In genomic region chr3:138875754-138876664, GRCh38 we compare ENCODE assay signal across 1 cellular context.
TF ChIP-seq lines count a peak whose summit lies in the region.

No MANE protein-coding gene starts in this region.

TF ChIP-seq in K562, 482 proteins besides CTCF, POLR2A, EP300 and RAD21 (continued from another document and continues in another):
- TF ChIP-seq TAF9B (IDR thresholded peaks at IDR 0.05; ENCODE audit: partially characterized antibody) (peak; percentile 92), RBBP5 (IDR thresholded peaks at IDR 0.05; ENCODE audit: borderline replicate concordance, insufficient read depth, low read length, poor library complexity, severe bottlenecking) (peak; percentile 8), ZNF780A (CRISPR knock-in tag; IDR thresholded peaks at IDR 0.05) (no peak), ZNF766 (CRISPR knock-in tag; conservative IDR thresholded peaks at IDR 0.05) (peak; percentile 85; the same call in 1 of the 2 replicates), NR2F6 (CRISPR knock-in tag; IDR thresholded peaks at IDR 0.05) (no peak), ZBED1 (IDR thresholded peaks at IDR 0.05) (peak; percentile 88; the same call in 1 of the 2 replicates), FOXM1 (IDR thresholded peaks at IDR 0.05; ENCODE audit: low read depth) (peak; percentile 98), FOXM1 (CRISPR knock-in tag; IDR thresholded peaks at IDR 0.05; ENCODE audit: low read depth) (no peak), NR2C2 (CRISPR knock-in tag; IDR thresholded peaks at IDR 0.05) (no peak), NR2C2 (tag; IDR thresholded peaks at IDR 0.05) (peak; percentile 41), ZNF146 (CRISPR knock-in tag; IDR thresholded peaks at IDR 0.05; ENCODE audit: unreplicated experiment) (no peak), RBM14 (IDR thresholded peaks at IDR 0.05; ENCODE audit: borderline replicate concordance, insufficient read depth, low read depth, low read length) (no peak), ZNF165 (CRISPR knock-in tag; IDR thresholded peaks at IDR 0.05; ENCODE audit: borderline replicate concordance) (no peak), FOXA3 (CRISPR knock-in tag; conservative IDR thresholded peaks at IDR 0.05 in 1 of 2, IDR thresholded peaks at IDR 0.05 in 1 of 2) (no peak; a peak in 1 of 4 replicates), KAT8 (IDR thresholded peaks at IDR 0.05; ENCODE audit: low read depth) (no peak), KHSRP (IDR thresholded peaks at IDR 0.05) (peak; percentile 81), ARID2 (IDR thresholded peaks at IDR 0.05) (no peak), ZNF707 (CRISPR knock-in tag; conservative IDR thresholded peaks at IDR 0.05) (no peak), USF1 (CRISPR knock-in tag; IDR thresholded peaks at IDR 0.05) (peak; percentile 75), ZNF212 (CRISPR knock-in tag; IDR thresholded peaks at IDR 0.05) (no peak), MCM2 (IDR thresholded peaks at IDR 0.05; ENCODE audit: low read depth) (no peak), ASH1L (IDR thresholded peaks at IDR 0.05; ENCODE audit: borderline replicate concordance, low read depth, partially characterized antibody) (no peak), PHB (CRISPR knock-in tag; IDR thresholded peaks at IDR 0.05) (no peak), RFX5 (IDR thresholded peaks at IDR 0.05; ENCODE audit: low read depth, low read length) (no peak), AFF1 (IDR thresholded peaks at IDR 0.05; ENCODE audit: low read depth in 1 of 2, partially characterized antibody in 2 of 2) (peak; percentile 75 to 97), POLR2G (IDR thresholded peaks at IDR 0.05; ENCODE audit: low read depth, low read length) (no peak), HIVEP1 (CRISPR knock-in tag; IDR thresholded peaks at IDR 0.05) (no peak), RBM17 (IDR thresholded peaks at IDR 0.05; ENCODE audit: borderline replicate concordance, low read depth, low read length) (no peak), ZNF277 (CRISPR knock-in tag; IDR thresholded peaks at IDR 0.05; ENCODE audit: borderline replicate concordance) (no peak), ARHGAP35 (IDR thresholded peaks at IDR 0.05; ENCODE audit: partially characterized antibody) (no peak), NR0B1 (IDR thresholded peaks at IDR 0.05; ENCODE audit: partially characterized antibody) (no peak), E4F1 (CRISPR knock-in tag; IDR thresholded peaks at IDR 0.05; ENCODE audit: borderline replicate concordance) (no peak), JUND (IDR thresholded peaks at IDR 0.05; ENCODE audit: borderline replicate concordance, low read depth, low read length) (peak; percentile 95), JUND (tag; IDR thresholded peaks at IDR 0.05; ENCODE audit: borderline replicate concordance, low read depth, low read length) (peak; percentile 93; the same call in 2 of the 3 replicates), ZFP1 (CRISPR knock-in tag; IDR thresholded peaks at IDR 0.05) (no peak), CHAMP1 (IDR thresholded peaks at IDR 0.05) (peak; percentile 99), ZNF778 (CRISPR knock-in tag; IDR thresholded peaks at IDR 0.05) (no peak), ATF3 (IDR thresholded peaks at IDR 0.05) (peak; percentile 96), ATF3 (CRISPR knock-in tag; conservative IDR thresholded peaks at IDR 0.05) (peak; percentile 82; the same call in 1 of the 2 replicates), E2F3 (CRISPR knock-in tag; IDR thresholded peaks at IDR 0.05) (no peak), NKRF (IDR thresholded peaks at IDR 0.05; ENCODE audit: borderline replicate concordance) (no peak), MNT (conservative IDR thresholded peaks at IDR 0.05) (peak; percentile 51 to 81; a peak in 3 of 4 replicates), HNRNPLL (IDR thresholded peaks at IDR 0.05; ENCODE audit: low read depth, low read length, poor library complexity, severe bottlenecking) (peak; percentile 13), XRCC4 (IDR thresholded peaks at IDR 0.05; ENCODE audit: extremely low read depth, insufficient read depth, insufficient read length) (no peak), NFIC (IDR thresholded peaks at IDR 0.05) (peak; percentile 97), NFE2 (IDR thresholded peaks at IDR 0.05; ENCODE audit: low read depth) (peak; percentile 93), HDGF (IDR thresholded peaks at IDR 0.05) (no peak), CREM (IDR thresholded peaks at IDR 0.05; ENCODE audit: low read depth) (peak; percentile 93)
